Comparison of ENCODE assay signal across 8 cellular contexts in the genomic region with DNA sequence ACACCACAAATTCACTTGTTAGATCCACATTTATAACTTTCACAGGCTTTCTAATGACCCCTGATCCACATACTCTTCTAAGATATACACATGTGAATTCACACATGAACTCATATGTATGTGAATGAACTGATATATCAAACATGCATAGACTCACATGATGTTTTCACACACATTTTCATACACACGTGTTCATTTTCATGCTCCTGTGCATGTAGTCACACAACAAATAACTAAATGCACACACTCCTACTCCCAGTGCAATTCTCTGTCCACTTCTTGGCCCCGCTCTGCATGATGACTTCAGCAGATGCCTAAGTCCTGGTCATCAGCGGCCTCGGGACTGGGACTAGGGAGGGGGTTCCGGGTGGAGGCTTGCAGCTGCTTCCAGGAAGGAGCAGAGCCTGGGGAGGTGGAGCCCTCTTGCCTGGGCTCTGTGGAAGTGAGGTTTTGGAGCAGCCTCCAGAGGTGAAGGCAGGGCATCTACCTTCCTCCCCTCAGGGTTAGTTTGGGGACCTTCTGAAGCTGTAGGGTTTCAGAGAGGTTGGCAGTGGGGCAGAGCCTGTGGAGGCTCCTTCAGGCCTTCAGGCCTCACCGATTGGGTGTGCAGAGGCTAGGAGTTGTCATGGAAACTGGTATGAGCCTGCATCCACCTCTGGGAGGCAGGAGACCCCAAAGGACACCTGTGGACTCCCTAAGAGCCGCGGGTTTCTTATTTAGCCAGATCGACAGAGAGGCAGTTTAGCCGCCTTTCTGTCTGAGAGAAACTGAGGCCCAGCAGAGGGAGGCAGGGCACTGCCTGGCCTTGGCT. TPM values are rescaled to one million over a fixed set of nuclear protein-coding genes. Genes with fewer than 3 reads are reported as not detected.
DNase-seq lines count a peak whose midpoint lies in the region; ATAC-seq and TF ChIP-seq lines count a peak whose summit lies in the region.

No MANE protein-coding gene starts in this region.

- DNase-seq in A673 (ENCODE audit: low spot score) (no peak), caudate nucleus (lab: John Stamatoyannopoulos, UW) (peak in 56 of 61 donors; percentile 10 to 84 (median 58)), left colon (peak; percentile 67 to 89), spleen (peak; percentile 88)
- DNase-seq in activated CD4-positive, alpha-beta T cell treated with anti-CD3 and anti-CD28 coated beads for 48 hours: no peak
- DNase-seq in activated CD4-positive, CD25-positive, alpha-beta regulatory T cell treated with anti-CD3 and anti-CD28 coated beads, Interleukin-2, amount 50 U/mL, for 72 hours: no peak

- CTCF ChIA-PET in A673 (lab: Charles Lee): no interaction called here

- intact Hi-C loops in A673 (cut with micrococcal nuclease; ENCODE audit: unreplicated experiment): no loop called here
- intact Hi-C loops in left colon (cut with DNase I, micrococcal nuclease): no loop called here
- intact Hi-C loops in spleen (cut with DNase I; ENCODE audit: low total_unique reads): no loop called here

- H3K27me3 ChIP-seq in A673 (replicated peaks; ENCODE audit: insufficient read depth, low read depth, low read length, poor library complexity) (no peaks in the 10 kb centered on the region), HUES6 (ENCODE audit: control insufficient read depth, insufficient read depth, low read length) (no peaks in the 10 kb centered on the region), spleen (replicated peaks in 1 of 7) (no peaks in the 10 kb centered on the region)

- H3K4me3 ChIP-seq in A673 (ENCODE audit: low read depth, low read length, poor library complexity, severe bottlenecking) (peak overlapping the region; percentile 88), HUES6 (ENCODE audit: low read depth, low read length) (peak overlapping the region; percentile 65), spleen (peak overlapping the region in 4 of 8 donors; percentile 4 to 81 (median 78))

- TF ChIP-seq CTCF in A673 (conservative IDR thresholded peaks at IDR 0.05; ENCODE audit: low read depth, low read length) (no peak), spleen (IDR thresholded peaks at IDR 0.05 in 8 of 11, conservative IDR thresholded peaks at IDR 0.05 in 3 of 11) (no peak)

- BruUV-seq in A673 (replicated peaks; lab: Mats Ljungman, UMichigan): TSS peak; percentile 42

- peak overlapping the region; percentile 98 for H3K27ac ChIP-seq in A673 (ENCODE audit: low read depth, low read length, poor library complexity, severe bottlenecking)
- H3K27ac ChIP-seq in HUES6 (ENCODE audit: low read depth, low read length): no peak overlapping the region
- peak overlapping the region; percentile 99 for H3K27ac ChIP-seq in caudate nucleus (ENCODE audit: low read depth, low read length)
- peak overlapping the region; percentile 78 to 99 (median 98) for H3K27ac ChIP-seq in spleen

- ATAC-seq in left colon: no peak
- no peak for ATAC-seq in HG02852 (IDR thresholded peaks at IDR 0.05; ENCODE audit: unreplicated experiment)

- 36 to 55% (median 48%) methylated on average over 6 to 10 of the region's 10 CpGs for WGBS in spleen, 5 donors

- POLR2A ChIA-PET in A673 (lab: Charles Lee; ENCODE audit: low non-redundant PET): no interaction called here

- H3K9ac ChIP-seq in HUES6 (ENCODE audit: low read length): peak overlapping the region; percentile 83

- H3K4me1 ChIP-seq in A673 (ENCODE audit: insufficient read depth, low read length, poor library complexity, severe bottlenecking) (peaks cover 29% of the 10 kb centered on the region), HUES6 (ENCODE audit: control insufficient read depth, insufficient read depth, low read length) (peaks cover 23% of the 10 kb centered on the region), spleen (peaks cover 14 to 93% (median 54%) of the 10 kb centered on the region in 6 donors)

- peak in 2 of 3 donors; percentile 45 to 77 for TF ChIP-seq POLR2A in spleen (IDR thresholded peaks at IDR 0.05)

- H3K36me3 ChIP-seq in A673 (ENCODE audit: insufficient read depth, low read length, poor library complexity, severe bottlenecking) (peaks cover 31% of the 10 kb centered on the region), HUES6 (ENCODE audit: control insufficient read depth, insufficient read depth, low read length) (peaks cover 42% of the 10 kb centered on the region), spleen (peaks cover 0 to 42% (median 25%) of the 10 kb centered on the region in 6 donors)

- no peaks in the 10 kb centered on the region for H3K9me3 ChIP-seq in A673 (ENCODE audit: low read depth, low read length, poor library complexity, severe bottlenecking)
- no peaks in the 10 kb centered on the region for H3K9me3 ChIP-seq in HUES6 (ENCODE audit: control insufficient read depth, insufficient read depth, low read depth, low read length)
- no peaks in the 10 kb centered on the region for H3K9me3 ChIP-seq in spleen

RNA-seq across cellular contexts. Expression of gene LZTS2, which starts 1.8 kb away (rescaled TPM):
- total RNA-seq in A673 (2021) (49.1 and 59.9 TPM in 2 replicates), left colon (10 to 100 TPM; 28.7 to 33.9 TPM), spleen (10 to 100 TPM; 40.9 to 76.6 (median 56.9) TPM)
- polyA plus RNA-seq in spleen: 10 to 100 TPM; 21.8 to 55.3 (median 25.9) TPM

RNA-seq across cellular contexts. Expression of gene TWNK, which starts 14.1 kb away (rescaled TPM):
- total RNA-seq in A673 (2021) (29.5 and 30.8 TPM in 2 replicates), left colon (1 to 10 TPM; 3.7 to 5.8 TPM), spleen (1 to 10 TPM; 5.6 to 9.4 (median 8.5) TPM)
- polyA plus RNA-seq in spleen: 1 to 10 TPM; 7.4 to 9.9 (median 7.9) TPM

RNA-seq across cellular contexts. Expression of gene MRPL43, which starts 14.1 kb away (rescaled TPM):
- total RNA-seq in A673 (2021): 80.4 and 88.8 TPM in 2 replicates
- total RNA-seq in left colon: 10 to 100 TPM; 66.9 to 69.3 TPM
- 10 to 100 TPM; 38.3 to 55.9 (median 48.4) TPM for total RNA-seq in spleen
- 10 to 100 TPM; 70.4 to 92.4 (median 79.1) TPM for polyA plus RNA-seq in spleen

RNA-seq across cellular contexts. Expression of gene PDZD7, which starts 29.5 kb away (rescaled TPM):
- total RNA-seq in A673 (2021) (0.26 and 0.30 TPM in 2 replicates), left colon (under 1 TPM; 0.21 to 0.78 TPM), spleen (1 to 10 TPM in 5 of 7 donors, under 1 TPM in 2; 0.42 to 2.3 (median 1.6) TPM)
- under 1 TPM; 0.17 to 0.77 (median 0.30) TPM for polyA plus RNA-seq in spleen

RNA-seq across cellular contexts. Expression of gene SFXN3, which starts 29.6 kb away (rescaled TPM):
- total RNA-seq in A673 (2021): 15.5 and 16.9 TPM in 2 replicates
- 10 to 100 TPM; 14.7 to 22.0 TPM for total RNA-seq in left colon
- total RNA-seq in spleen: 10 to 100 TPM; 35.6 to 70.0 (median 44.3) TPM
- polyA plus RNA-seq in spleen: 10 to 100 TPM in 2 of 3 donors, 1 to 10 TPM in 1; 7.9 to 16.6 (median 10.8) TPM

Comparison
In these comparisons a context has a peak if more than half of its experiments do, and no peak if none do; other contexts are left out.
1. DNase-seq: peak in caudate nucleus (56 of 61), left colon (2 of 2) and spleen (single experiment); none in A673 (single experiment), activated CD4-positive, alpha-beta T cell treated with anti-CD3 and anti-CD28 coated beads for 48 hours (single experiment) and activated CD4-positive, CD25-positive, alpha-beta regulatory T cell treated with anti-CD3 and anti-CD28 coated beads, Interleukin-2, amount 50 U/mL, for 72 hours (single experiment).